In the genomic region with DNA sequence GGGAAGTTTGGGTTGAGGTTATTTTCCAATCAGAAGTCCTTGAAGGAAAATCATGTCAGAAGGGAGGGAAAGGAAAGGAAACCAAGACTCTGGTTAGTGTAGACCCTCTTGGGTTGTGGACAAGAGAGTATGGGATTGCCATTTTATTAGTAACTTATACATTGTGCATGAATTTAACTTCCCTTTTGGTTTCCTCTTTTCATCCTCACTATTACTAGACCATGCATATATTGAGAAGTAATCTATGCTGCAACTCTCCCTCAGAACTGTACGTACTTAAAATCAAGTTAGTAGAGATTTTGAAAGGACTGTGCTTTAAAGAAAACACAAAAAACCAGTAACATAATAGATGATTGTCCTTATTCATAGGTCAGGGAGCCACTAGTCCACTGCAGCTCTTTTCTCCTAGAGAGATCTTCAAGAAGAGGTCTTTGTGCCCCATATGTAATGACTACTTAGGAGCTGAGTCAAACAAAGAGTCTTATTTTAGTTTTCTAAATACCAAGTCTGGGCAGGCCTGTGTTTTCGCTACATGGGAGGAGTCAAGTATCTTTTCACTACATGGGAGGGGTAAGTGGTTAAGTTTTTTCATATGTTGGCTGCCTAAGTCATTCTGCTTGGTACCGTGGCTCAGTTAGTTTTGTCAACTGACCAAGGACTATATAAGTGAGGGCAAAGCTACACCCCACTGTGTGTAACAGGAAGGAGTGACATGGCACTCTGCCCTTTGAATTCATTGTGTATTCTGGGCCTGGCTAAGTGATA, we compare ENCODE assay signal across 9 cellular contexts. TPM values are rescaled to one million over a fixed set of nuclear protein-coding genes. Genes with fewer than 3 reads are reported as not detected.
DNase-seq lines count a peak whose midpoint lies in the region; ATAC-seq and TF ChIP-seq lines count a peak whose summit lies in the region.
"Had no signal": no experiment of that assay in that cellular context is flagged by ENCODE, and none has a peak within 500 bp of the region (broad histone marks: within the 10 kb centered on the region; RNA-seq: fewer than 3 reads in every experiment).

No MANE protein-coding gene starts in this region.

- H3K9me3 ChIP-seq in Caco-2 = no peaks in the 10 kb centered on the region
- H3K9me3 ChIP-seq: BLaER1 had no signal

- no peak overlapping the region for H3K4me3 ChIP-seq in Caco-2 (ENCODE audit: low read depth, low read length)
- H3K4me3 ChIP-seq: BLaER1 had no signal

- no peak overlapping the region for H3K27ac Mint-ChIP-seq in T-helper 2 cell treated with Interferon-gamma antibody and Interleukin-4, amounts not matched to agents 5 μg/mL and 100 μg/mL, for 36 hours
- H3K27ac Mint-ChIP-seq in Caco-2 (ENCODE audit: unreplicated experiment) = no peak overlapping the region

- TF ChIP-seq CTCF in Caco-2 (IDR thresholded peaks at IDR 0.05; ENCODE audit: insufficient read depth in 1 of 2, low read depth in 1 of 2, low read length in 1 of 2, severe bottlenecking in 1 of 2, unreplicated experiment in 1 of 2) = no peak

- no TSS peak for BruUV-seq in Caco-2 (replicated peaks; lab: Mats Ljungman, UMichigan)

- H3K36me3 ChIP-seq in Caco-2 (ENCODE audit: control insufficient read depth, insufficient read depth, low read length) = no peaks in the 10 kb centered on the region
- H3K36me3 ChIP-seq: BLaER1 had no signal

- H3K9me3 Mint-ChIP-seq in activated T-cell treated with anti-CD3 and anti-CD28 coated beads, Interleukin-2, amount 50 U/mL, for 4 hours = no peaks in the 10 kb centered on the region
- no peaks in the 10 kb centered on the region for H3K9me3 Mint-ChIP-seq in T-helper 2 cell treated with Interferon-gamma antibody and Interleukin-4, amounts not matched to agents 5 μg/mL and 100 μg/mL, for 36 hours
- H3K9me3 Mint-ChIP-seq in Caco-2 (ENCODE audit: unreplicated experiment) = no peaks in the 10 kb centered on the region

- no peaks in the 10 kb centered on the region for H3K36me3 Mint-ChIP-seq in activated T-cell treated with anti-CD3 and anti-CD28 coated beads, Interleukin-2, amount 50 U/mL, for 4 hours (ENCODE audit: insufficient read depth)
- no peaks in the 10 kb centered on the region for H3K36me3 Mint-ChIP-seq in T-helper 2 cell treated with Interferon-gamma antibody and Interleukin-4, amounts not matched to agents 5 μg/mL and 100 μg/mL, for 36 hours (ENCODE audit: low read depth)
- H3K36me3 Mint-ChIP-seq in Caco-2 (ENCODE audit: insufficient read depth, unreplicated experiment) = no peaks in the 10 kb centered on the region

- peak; percentile 63 to 73 for ATAC-seq in activated T-cell treated with anti-CD3 and anti-CD28 coated beads, Interleukin-2, amount 50 U/mL, for 4 hours
- ATAC-seq in HG03025 (IDR thresholded peaks at IDR 0.05; ENCODE audit: low FRiP score, unreplicated experiment) = peak; percentile 88
- peak; percentile 86 for ATAC-seq in stimulated activated naive CD8-positive, alpha-beta T cell treated with anti-CD3 and anti-CD28 coated beads, Interleukin-15, Interleukin-2, amounts not matched to agents 100 U/mL and 50 U/mL, for 24 hours

- CTCF ChIA-PET in Caco-2 (lab: Charles Lee) = no interaction called here

- no peak for DNase-seq in activated T-cell treated with anti-CD3 and anti-CD28 coated beads, Interleukin-2, amount 50 U/mL, for 4 hours
- DNase-seq in activated T-cell treated with anti-CD3 and anti-CD28 coated beads for 4 hours (no peak), T-helper 9 cell (no peak), Caco-2 (no peak), posterior vena cava (ENCODE audit: low spot score) (no peak)
- peak; percentile 29 for DNase-seq in T-helper 2 cell treated with Interferon-gamma antibody and Interleukin-4, amounts not matched to agents 5 μg/mL and 100 μg/mL, for 36 hours (ENCODE audit: low spot score)
- DNase-seq in stimulated activated naive CD8-positive, alpha-beta T cell treated with anti-CD3 and anti-CD28 coated beads, Interleukin-15, Interleukin-2, amounts not matched to agents 100 U/mL and 50 U/mL, for 24 hours = no peak

- no peaks in the 10 kb centered on the region for H3K4me1 ChIP-seq in Caco-2

- peaks cover 7% of the 10 kb centered on the region for H3K4me1 Mint-ChIP-seq in activated T-cell treated with anti-CD3 and anti-CD28 coated beads, Interleukin-2, amount 50 U/mL, for 4 hours (ENCODE audit: low read depth)
- peaks cover 12% of the 10 kb centered on the region for H3K4me1 Mint-ChIP-seq in T-helper 2 cell treated with Interferon-gamma antibody and Interleukin-4, amounts not matched to agents 5 μg/mL and 100 μg/mL, for 36 hours (ENCODE audit: low read depth)
- peaks cover 6% of the 10 kb centered on the region for H3K4me1 Mint-ChIP-seq in Caco-2 (ENCODE audit: low read depth, unreplicated experiment)

- no peaks in the 10 kb centered on the region for H3K27me3 Mint-ChIP-seq in activated T-cell treated with anti-CD3 and anti-CD28 coated beads, Interleukin-2, amount 50 U/mL, for 4 hours (ENCODE audit: low read depth)
- H3K27me3 Mint-ChIP-seq in T-helper 2 cell treated with Interferon-gamma antibody and Interleukin-4, amounts not matched to agents 5 μg/mL and 100 μg/mL, for 36 hours (ENCODE audit: low read depth) = no peaks in the 10 kb centered on the region
- no peaks in the 10 kb centered on the region for H3K27me3 Mint-ChIP-seq in Caco-2 (ENCODE audit: insufficient read depth, unreplicated experiment)

- H3K4me3 Mint-ChIP-seq in activated T-cell treated with anti-CD3 and anti-CD28 coated beads, Interleukin-2, amount 50 U/mL, for 4 hours = no peak overlapping the region
- no peak overlapping the region for H3K4me3 Mint-ChIP-seq in T-helper 2 cell treated with Interferon-gamma antibody and Interleukin-4, amounts not matched to agents 5 μg/mL and 100 μg/mL, for 36 hours
- no peak overlapping the region for H3K4me3 Mint-ChIP-seq in Caco-2 (ENCODE audit: unreplicated experiment)

- POLR2A ChIA-PET in Caco-2 (lab: Charles Lee) = no interaction called here

- H3K27me3 ChIP-seq in Caco-2 (replicated peaks; ENCODE audit: control insufficient read depth, insufficient read depth, low read length) = no peaks in the 10 kb centered on the region
- H3K27me3 ChIP-seq: BLaER1 had no signal

- intact Hi-C loops in Caco-2 (cut with micrococcal nuclease; ENCODE audit: unreplicated experiment) = no loop called here
- intact Hi-C loops in posterior vena cava (cut with DNase I) = no loop called here

RNA-seq across cellular contexts. Expression of a gene that starts 25.2 kb away (rescaled TPM):
- 10 to 100 TPM in 2 of 3 donors, 1 to 10 TPM in 1; 9.2 to 12.0 (median 10.8) TPM for total RNA-seq in activated T-cell treated with anti-CD3 and anti-CD28 coated beads, Interleukin-2, amount 50 U/mL, for 4 hours
- 9.6 and 9.8 TPM in 2 replicates for total RNA-seq in Caco-2 (2022)
- 1 to 10 TPM; 3.3 to 3.6 TPM for total RNA-seq in posterior vena cava
